ENCODE assay signal across 1 cellular context in the genomic region with DNA sequence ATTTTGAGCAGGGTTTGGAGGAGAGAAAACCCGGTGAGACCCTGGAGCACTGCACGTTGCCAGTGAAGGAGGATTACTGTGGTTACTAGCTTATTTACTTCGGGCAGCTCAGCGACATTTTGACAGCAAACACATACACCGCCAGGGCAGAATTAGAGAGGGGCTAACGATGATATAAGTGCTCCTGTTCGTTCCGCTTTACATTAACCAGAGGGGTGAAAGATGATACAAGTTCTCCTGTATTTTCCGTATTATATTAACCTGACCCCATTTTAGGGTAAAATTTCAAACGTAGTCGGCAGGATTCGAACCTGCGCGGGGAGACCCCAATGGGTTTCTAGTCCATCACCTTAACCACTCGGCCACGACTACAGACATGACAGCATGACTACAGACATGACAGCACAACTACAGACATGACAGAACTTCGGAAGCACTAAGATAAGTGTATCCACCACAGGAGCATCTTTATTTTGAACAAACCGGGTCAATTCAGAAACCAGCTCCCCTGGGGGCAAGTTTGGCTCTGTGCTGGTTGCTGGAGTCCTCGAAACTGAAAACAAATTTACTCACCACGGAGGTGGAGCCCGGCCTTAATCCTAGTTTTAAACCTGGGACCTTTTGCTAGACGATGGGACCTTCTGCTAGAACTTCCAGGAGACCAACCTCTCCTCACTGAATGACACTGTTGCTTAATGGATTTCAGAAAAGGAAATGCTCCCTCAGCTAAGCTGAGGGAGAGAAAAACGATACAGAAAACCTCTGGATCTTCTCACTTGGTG.
TF ChIP-seq lines count a peak whose summit lies in the region.

No MANE protein-coding gene starts in this region.

TF ChIP-seq in GM12878, 131 proteins besides CTCF, POLR2A, EP300 and RAD21 (continued from another document and continues in another):
- TF ChIP-seq, protein P1, sequence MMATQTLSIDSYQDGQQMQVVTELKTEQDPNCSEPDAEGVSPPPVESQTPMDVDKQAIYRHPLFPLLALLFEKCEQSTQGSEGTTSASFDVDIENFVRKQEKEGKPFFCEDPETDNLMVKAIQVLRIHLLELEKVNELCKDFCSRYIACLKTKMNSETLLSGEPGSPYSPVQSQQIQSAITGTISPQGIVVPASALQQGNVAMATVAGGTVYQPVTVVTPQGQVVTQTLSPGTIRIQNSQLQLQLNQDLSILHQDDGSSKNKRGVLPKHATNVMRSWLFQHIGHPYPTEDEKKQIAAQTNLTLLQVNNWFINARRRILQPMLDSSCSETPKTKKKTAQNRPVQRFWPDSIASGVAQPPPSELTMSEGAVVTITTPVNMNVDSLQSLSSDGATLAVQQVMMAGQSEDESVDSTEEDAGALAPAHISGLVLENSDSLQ (IDR thresholded peaks at IDR 0.05), result no peak
- TF ChIP-seq SP1 (IDR thresholded peaks at IDR 0.05; ENCODE audit: low read depth, low read length) (no peak), SIN3A (IDR thresholded peaks at IDR 0.05; ENCODE audit: low read depth, low read length) (no peak), KAT2A (conservative IDR thresholded peaks at IDR 0.05; ENCODE audit: control insufficient read depth, low read depth, low read length) (no peak), E2F4 (IDR thresholded peaks at IDR 0.05; ENCODE audit: low read depth, low read length) (no peak), POLR2AphosphoS5 (IDR thresholded peaks at IDR 0.05; ENCODE audit: low read length) (no peak), FOXM1 (IDR thresholded peaks at IDR 0.05; ENCODE audit: low read depth, low read length) (no peak), ATF2 (IDR thresholded peaks at IDR 0.05; ENCODE audit: low read length) (peak; percentile 80), KLF5 (IDR thresholded peaks at IDR 0.05; ENCODE audit: partially characterized antibody) (no peak), MXI1 (IDR thresholded peaks at IDR 0.05; ENCODE audit: low read depth, low read length) (no peak), RELB (IDR thresholded peaks at IDR 0.05; ENCODE audit: low read depth) (no peak), NRF1 (conservative IDR thresholded peaks at IDR 0.05; ENCODE audit: low read depth, low read length) (no peak), SUZ12 (IDR thresholded peaks at IDR 0.05; ENCODE audit: unreplicated experiment) (no peak), ZNF217 (IDR thresholded peaks at IDR 0.05) (peak; percentile 52; the same call in 1 of the 2 replicates), RCOR1 (conservative IDR thresholded peaks at IDR 0.05; ENCODE audit: low read depth, low read length) (no peak), MAX (IDR thresholded peaks at IDR 0.05; ENCODE audit: low read depth, low read length) (no peak), POLR2AphosphoS2 (IDR thresholded peaks at IDR 0.05; ENCODE audit: low read depth, low read length) (no peak), TCF12 (IDR thresholded peaks at IDR 0.05; ENCODE audit: low read depth, low read length) (0 out of 2 replicates have a peak, but pooled peaks have one; percentile 42), NFXL1 (IDR thresholded peaks at IDR 0.05; ENCODE audit: borderline replicate concordance) (no peak), BMI1 (IDR thresholded peaks at IDR 0.05; ENCODE audit: borderline replicate concordance) (no peak), SMC3 (IDR thresholded peaks at IDR 0.05; ENCODE audit: borderline replicate concordance, low read length) (no peak), SMARCA5 (IDR thresholded peaks at IDR 0.05) (no peak), HSF1 (IDR thresholded peaks at IDR 0.05; ENCODE audit: low read depth, low read length) (no peak), ZNF24 (IDR thresholded peaks at IDR 0.05) (peak; percentile 92), ZNF207 (IDR thresholded peaks at IDR 0.05; ENCODE audit: borderline replicate concordance) (no peak), ASH2L (IDR thresholded peaks at IDR 0.05; ENCODE audit: borderline replicate concordance, low read depth) (no peak), ZBED1 (IDR thresholded peaks at IDR 0.05; ENCODE audit: borderline replicate concordance) (peak; percentile 56; the same call in 1 of the 2 replicates), ZNF592 (IDR thresholded peaks at IDR 0.05) (no peak), RUNX3 (IDR thresholded peaks at IDR 0.05; ENCODE audit: low read length) (peak; percentile 54; the same call in 1 of the 2 replicates), IKZF1 (conservative IDR thresholded peaks at IDR 0.05) (no peak), MTA2 (IDR thresholded peaks at IDR 0.05; ENCODE audit: low read depth) (no peak), ZNF274 (IDR thresholded peaks at IDR 0.05; ENCODE audit: insufficient read depth, insufficient read length) (no peak), SMAD5 (IDR thresholded peaks at IDR 0.05; ENCODE audit: low read depth) (no peak), MEF2B (IDR thresholded peaks at IDR 0.05; ENCODE audit: partially characterized antibody, poor library complexity, severe bottlenecking) (peak; percentile 37), ZZZ3 (IDR thresholded peaks at IDR 0.05; ENCODE audit: control insufficient read depth, insufficient read length, low read depth) (no peak), PAX8 (IDR thresholded peaks at IDR 0.05) (no peak), ZBTB4 (CRISPR knock-in tag; IDR thresholded peaks at IDR 0.05) (no peak), RFX5 (IDR thresholded peaks at IDR 0.05; ENCODE audit: low read depth, low read length) (no peak), NFYA (IDR thresholded peaks at IDR 0.05; ENCODE audit: borderline replicate concordance, low read depth, low read length) (no peak)
- TF ChIP-seq, protein P2, sequence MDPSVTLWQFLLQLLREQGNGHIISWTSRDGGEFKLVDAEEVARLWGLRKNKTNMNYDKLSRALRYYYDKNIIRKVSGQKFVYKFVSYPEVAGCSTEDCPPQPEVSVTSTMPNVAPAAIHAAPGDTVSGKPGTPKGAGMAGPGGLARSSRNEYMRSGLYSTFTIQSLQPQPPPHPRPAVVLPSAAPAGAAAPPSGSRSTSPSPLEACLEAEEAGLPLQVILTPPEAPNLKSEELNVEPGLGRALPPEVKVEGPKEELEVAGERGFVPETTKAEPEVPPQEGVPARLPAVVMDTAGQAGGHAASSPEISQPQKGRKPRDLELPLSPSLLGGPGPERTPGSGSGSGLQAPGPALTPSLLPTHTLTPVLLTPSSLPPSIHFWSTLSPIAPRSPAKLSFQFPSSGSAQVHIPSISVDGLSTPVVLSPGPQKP (IDR thresholded peaks at IDR 0.05; ENCODE audit: low read depth, low read length), result no peak
- TF ChIP-seq, protein P3, sequence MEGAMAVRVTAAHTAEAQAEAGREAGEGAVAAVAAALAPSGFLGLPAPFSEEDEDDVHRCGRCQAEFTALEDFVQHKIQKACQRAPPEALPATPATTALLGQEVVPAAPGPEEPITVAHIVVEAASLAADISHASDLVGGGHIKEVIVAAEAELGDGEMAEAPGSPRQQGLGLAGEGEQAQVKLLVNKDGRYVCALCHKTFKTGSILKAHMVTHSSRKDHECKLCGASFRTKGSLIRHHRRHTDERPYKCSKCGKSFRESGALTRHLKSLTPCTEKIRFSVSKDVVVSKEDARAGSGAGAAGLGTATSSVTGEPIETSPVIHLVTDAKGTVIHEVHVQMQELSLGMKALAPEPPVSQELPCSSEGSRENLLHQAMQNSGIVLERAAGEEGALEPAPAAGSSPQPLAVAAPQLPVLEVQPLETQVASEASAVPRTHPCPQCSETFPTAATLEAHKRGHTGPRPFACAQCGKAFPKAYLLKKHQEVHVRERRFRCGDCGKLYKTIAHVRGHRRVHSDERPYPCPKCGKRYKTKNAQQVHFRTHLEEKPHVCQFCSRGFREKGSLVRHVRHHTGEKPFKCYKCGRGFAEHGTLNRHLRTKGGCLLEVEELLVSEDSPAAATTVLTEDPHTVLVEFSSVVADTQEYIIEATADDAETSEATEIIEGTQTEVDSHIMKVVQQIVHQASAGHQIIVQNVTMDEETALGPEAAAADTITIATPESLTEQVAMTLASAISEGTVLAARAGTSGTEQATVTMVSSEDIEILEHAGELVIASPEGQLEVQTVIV (IDR thresholded peaks at IDR 0.05; ENCODE audit: borderline replicate concordance, partially characterized antibody), result no peak
